ENCODE assay signal across 8 cellular contexts in genomic region chr1:66981679-66982078, GRCh38. TPM values are rescaled to one million over a fixed set of nuclear protein-coding genes. Genes with fewer than 3 reads are reported as not detected.
A peak's percentile ranks its signal among the peaks of the same experiment; 100 is the strongest.
DNase-seq lines count a peak whose midpoint lies in the region; ATAC-seq and TF ChIP-seq lines count a peak whose summit lies in the region.

No MANE protein-coding gene starts in this region.

- H3K27ac ChIP-seq in lower lobe of right lung (peak overlapping the region; percentile 61), thoracic aorta (peak overlapping the region; percentile 22 to 45)

- H3K9me3 ChIP-seq in lower lobe of right lung = no peaks in the 10 kb centered on the region
- no peaks in the 10 kb centered on the region for H3K9me3 ChIP-seq in thoracic aorta
- no peaks in the 10 kb centered on the region for H3K9me3 ChIP-seq in BE2C

- CTCF ChIA-PET in activated CD8-positive, alpha-beta memory T cell treated with anti-CD3 and anti-CD28 coated beads, Interleukin-2, amount 10 ng/mL, durations not matched to agents 7 days and 5 days (lab: Charles Lee) = interaction anchor here (0.7 to 1.5 kb wide), 4 partner anchors 9 to 519 kb away, joined by 3 to 6 read pairs (median 6); no protein-coding TSS in a partner anchor
- CTCF ChIA-PET in activated naive CD4-positive, alpha-beta T cell treated with anti-CD3 and anti-CD28 coated beads, Interleukin-2, amount 10 ng/mL, durations not matched to agents 7 days and 5 days (lab: Charles Lee) = interaction anchor here (0.7 to 1.2 kb wide), 7 partner anchors 11 to 515 kb away, joined by 3 to 5 read pairs (median 4); no protein-coding TSS in a partner anchor

- no peaks in the 10 kb centered on the region for H3K9me3 Mint-ChIP-seq in activated CD8-positive, alpha-beta memory T cell treated with anti-CD3 and anti-CD28 coated beads, Interleukin-2, amount 10 ng/mL, durations not matched to agents 7 days and 5 days (ENCODE audit: low read depth)
- no peaks in the 10 kb centered on the region for H3K9me3 Mint-ChIP-seq in activated naive CD4-positive, alpha-beta T cell treated with anti-CD3 and anti-CD28 coated beads, Interleukin-2, amount 10 ng/mL, durations not matched to agents 7 days and 5 days

- H3K4me1 Mint-ChIP-seq in activated CD8-positive, alpha-beta memory T cell treated with anti-CD3 and anti-CD28 coated beads, Interleukin-2, amount 10 ng/mL, durations not matched to agents 7 days and 5 days = peaks cover 25% of the 10 kb centered on the region
- peaks cover 30% of the 10 kb centered on the region for H3K4me1 Mint-ChIP-seq in activated naive CD4-positive, alpha-beta T cell treated with anti-CD3 and anti-CD28 coated beads, Interleukin-2, amount 10 ng/mL, durations not matched to agents 7 days and 5 days

- H3K4me3 Mint-ChIP-seq in activated CD8-positive, alpha-beta memory T cell treated with anti-CD3 and anti-CD28 coated beads, Interleukin-2, amount 10 ng/mL, durations not matched to agents 7 days and 5 days = peak overlapping the region; percentile 54
- peak overlapping the region; percentile 64 for H3K4me3 Mint-ChIP-seq in activated naive CD4-positive, alpha-beta T cell treated with anti-CD3 and anti-CD28 coated beads, Interleukin-2, amount 10 ng/mL, durations not matched to agents 7 days and 5 days

- TF ChIP-seq CTCF in lower lobe of right lung (IDR thresholded peaks at IDR 0.05) (no peak), thoracic aorta (IDR thresholded peaks at IDR 0.05) (no peak), BE2C (IDR thresholded peaks at IDR 0.05; ENCODE audit: low read depth, low read length) (no peak)

- H3K27me3 ChIP-seq in lower lobe of right lung (ENCODE audit: low read depth) (no peaks in the 10 kb centered on the region), thoracic aorta (replicated peaks; ENCODE audit: insufficient read depth) (no peaks in the 10 kb centered on the region), BE2C (no peaks in the 10 kb centered on the region)

- no peaks in the 10 kb centered on the region for H3K27me3 Mint-ChIP-seq in activated CD8-positive, alpha-beta memory T cell treated with anti-CD3 and anti-CD28 coated beads, Interleukin-2, amount 10 ng/mL, durations not matched to agents 7 days and 5 days
- no peaks in the 10 kb centered on the region for H3K27me3 Mint-ChIP-seq in activated naive CD4-positive, alpha-beta T cell treated with anti-CD3 and anti-CD28 coated beads, Interleukin-2, amount 10 ng/mL, durations not matched to agents 7 days and 5 days

- H3K4me3 ChIP-seq in lower lobe of right lung = peak overlapping the region; percentile 34
- H3K4me3 ChIP-seq in thoracic aorta = peak overlapping the region; percentile 57
- H3K4me3 ChIP-seq in BE2C (ENCODE audit: low read depth, low read length) = no peak overlapping the region

- peaks cover 50% of the 10 kb centered on the region for H3K36me3 Mint-ChIP-seq in activated CD8-positive, alpha-beta memory T cell treated with anti-CD3 and anti-CD28 coated beads, Interleukin-2, amount 10 ng/mL, durations not matched to agents 7 days and 5 days
- H3K36me3 Mint-ChIP-seq in activated naive CD4-positive, alpha-beta T cell treated with anti-CD3 and anti-CD28 coated beads, Interleukin-2, amount 10 ng/mL, durations not matched to agents 7 days and 5 days = peaks cover 43% of the 10 kb centered on the region

- H3K4me1 ChIP-seq in lower lobe of right lung (peaks cover 22% of the 10 kb centered on the region), thoracic aorta (ENCODE audit: control insufficient read depth in 1 of 2, low read depth in 2 of 2) (peaks cover 5 to 6% of the 10 kb centered on the region in 2 donors), BE2C (no peaks in the 10 kb centered on the region)

- H3K36me3 ChIP-seq in lower lobe of right lung = peaks cover 86% of the 10 kb centered on the region
- H3K36me3 ChIP-seq in thoracic aorta = peaks cover 17% of the 10 kb centered on the region
- H3K36me3 ChIP-seq in BE2C = peaks cover 6% of the 10 kb centered on the region

- peak overlapping the region; percentile 81 for H3K27ac Mint-ChIP-seq in activated CD8-positive, alpha-beta memory T cell treated with anti-CD3 and anti-CD28 coated beads, Interleukin-2, amount 10 ng/mL, durations not matched to agents 7 days and 5 days
- peak overlapping the region; percentile 76 for H3K27ac Mint-ChIP-seq in activated naive CD4-positive, alpha-beta T cell treated with anti-CD3 and anti-CD28 coated beads, Interleukin-2, amount 10 ng/mL, durations not matched to agents 7 days and 5 days

- intact Hi-C loops in lower lobe of right lung (cut with DNase I) = no loop called here

- peak; percentile 89 for ATAC-seq in activated CD8-positive, alpha-beta memory T cell treated with anti-CD3 and anti-CD28 coated beads, Interleukin-2, amount 10 ng/mL, durations not matched to agents 7 days and 5 days
- ATAC-seq in lower lobe of right lung (peak; percentile 69 to 71), thoracic aorta (ENCODE audit: insufficient number of reproducible peaks, low FRiP score, low read depth) (no peak)

- DNase-seq in activated CD8-positive, alpha-beta memory T cell treated with anti-CD3 and anti-CD28 coated beads, Interleukin-2, amount 10 ng/mL, durations not matched to agents 7 days and 5 days = peak; percentile 71
- no peak for DNase-seq in activated CD8-positive, alpha-beta memory T cell treated with anti-CD3 and anti-CD28 coated beads, Interleukin-2, amount 50 U/mL, for 48 hours
- DNase-seq in activated naive CD4-positive, alpha-beta T cell treated with anti-CD3 and anti-CD28 coated beads, Interleukin-2, amount 10 ng/mL, durations not matched to agents 7 days and 5 days = peak; percentile 78
- DNase-seq in lower lobe of right lung = no peak
- no peak for DNase-seq in thoracic aorta (ENCODE audit: low spot score)
- DNase-seq in BE2C = no peak
- DNase-seq in NCI-H345 (lab: John Stamatoyannopoulos, UW) = no peak
- no peak for DNase-seq in NCI-H1105 treated with DMSO at 0.1 percent for 48 hours (lab: John Stamatoyannopoulos, UW)

RNA-seq across cellular contexts. Expression of gene MIER1, which starts 56.9 kb away (rescaled TPM):
- total RNA-seq in activated CD8-positive, alpha-beta memory T cell treated with anti-CD3 and anti-CD28 coated beads, Interleukin-2, amount 10 ng/mL, durations not matched to agents 7 days and 5 days = 10 to 100 TPM; 51.3 to 51.5 TPM
- 44.0 TPM for total RNA-seq in lower lobe of right lung
- total RNA-seq in thoracic aorta = 10 to 100 TPM; 46.0 to 50.9 TPM
- polyA plus RNA-seq in BE2C (2012; ENCODE audit: insufficient read depth, insufficient read length, low read depth) = 6.5 TPM

RNA-seq across cellular contexts. Expression of gene DNAI4, which starts 57.0 kb away (rescaled TPM):
- 1 to 10 TPM in 1 of 2 experiments, under 1 TPM in 1; 0.80 to 3.7 TPM for total RNA-seq in activated CD8-positive, alpha-beta memory T cell treated with anti-CD3 and anti-CD28 coated beads, Interleukin-2, amount 10 ng/mL, durations not matched to agents 7 days and 5 days
- total RNA-seq in lower lobe of right lung (19.9 TPM), thoracic aorta (1 to 10 TPM; 1.9 to 5.9 TPM)
- polyA plus RNA-seq in BE2C (2012; ENCODE audit: insufficient read depth, insufficient read length, low read depth) = 1.2 TPM

Comparison
In these comparisons a context has a peak if more than half of its experiments do, and no peak if none do; other contexts are left out.
1. DNase-seq: peak in activated CD8-positive, alpha-beta memory T cell treated with anti-CD3 and anti-CD28 coated beads, Interleukin-2, amount 10 ng/mL, durations not matched to agents 7 days and 5 days (single experiment) and activated naive CD4-positive, alpha-beta T cell treated with anti-CD3 and anti-CD28 coated beads, Interleukin-2, amount 10 ng/mL, durations not matched to agents 7 days and 5 days (single experiment); none in activated CD8-positive, alpha-beta memory T cell treated with anti-CD3 and anti-CD28 coated beads, Interleukin-2, amount 50 U/mL, for 48 hours (single experiment), lower lobe of right lung (single experiment), thoracic aorta (single experiment), BE2C (single experiment), NCI-H345 (single experiment) and NCI-H1105 treated with DMSO at 0.1 percent for 48 hours (single experiment).